ENCODE assay signal across 8 cellular contexts in genomic region chr17:29566473-29567361, GRCh38. TPM values are rescaled to one million over a fixed set of nuclear protein-coding genes. Genes with fewer than 3 reads are reported as not detected.
A peak's percentile ranks its signal among the peaks of the same experiment; 100 is the strongest.
DNase-seq lines count a peak whose midpoint lies in the region; ATAC-seq and TF ChIP-seq lines count a peak whose summit lies in the region.

Gene ABHD15, minus strand, starts transcription at chr17:29567037. Its CDS starts 71 bp downstream, at chr17:29566966.

- peak within 1 kb of the TSS; percentile 68 to 83 (median 71) for H3K4me3 ChIP-seq in right lobe of liver

- H3K27ac ChIP-seq in right lobe of liver: peak within 1 kb of the TSS; percentile 68 to 78 (median 76)

- no peaks in the 10 kb centered on the region for H3K9me3 ChIP-seq in right lobe of liver

- peak; percentile 87 for TF ChIP-seq POLR2A in right lobe of liver (IDR thresholded peaks at IDR 0.05)

- intact Hi-C loops in right lobe of liver (cut with DNase I): no loop called here

- TF ChIP-seq CTCF in right lobe of liver (IDR thresholded peaks at IDR 0.05): no peak

- DNase-seq in DMS53 (lab: John Stamatoyannopoulos, UW) (peak; percentile 89), HCEC 1CT (peak; percentile 70), NCI-H2227 treated with DMSO at 0.1 percent for 48 hours (lab: John Stamatoyannopoulos, UW) (peak; percentile 18), ecto neural progenitor cell (ENCODE audit: low spot score) (peak; percentile 82), right lobe of liver (peak; percentile 83 to 90 (median 87)), NCI-H187 treated with DMSO at 0.1 percent for 48 hours (lab: John Stamatoyannopoulos, UW) (no peak)
- DNase-seq in activated CD4-positive, alpha-beta T cell treated with anti-CD3 and anti-CD28 coated beads for 48 hours: peak; percentile 70
- peak; percentile 78 for DNase-seq in stimulated activated CD8-positive, alpha-beta memory T cell treated with anti-CD3 and anti-CD28 coated beads, Interleukin-4, amount 100 ng/mL, for 48 hours

- peak; percentile 50 to 74 (median 65) for ATAC-seq in right lobe of liver

- no peaks in the 10 kb centered on the region for H3K27me3 ChIP-seq in right lobe of liver

- peaks cover 0 to 27% (median 1%) of the 10 kb centered on the region in 4 donors for H3K4me1 ChIP-seq in right lobe of liver

- 13% methylated on average over 18 of the region's 97 CpGs for WGBS in right lobe of liver (ENCODE audit: insufficient coverage, low coverage, low lambda C conversion rate, missing lambda C conversion rate)

- H3K36me3 ChIP-seq in right lobe of liver: peaks cover 0 to 13% (median 8%) of the 10 kb centered on the region in 4 donors

RNA-seq across cellular contexts. Expression of gene ABHD15, which starts in this region (rescaled TPM):
- total RNA-seq in right lobe of liver: 10 to 100 TPM in 5 of 6 experiments, 1 to 10 TPM in 1; 7.8 to 27.1 (median 13.7) TPM
